In the genomic region with DNA sequence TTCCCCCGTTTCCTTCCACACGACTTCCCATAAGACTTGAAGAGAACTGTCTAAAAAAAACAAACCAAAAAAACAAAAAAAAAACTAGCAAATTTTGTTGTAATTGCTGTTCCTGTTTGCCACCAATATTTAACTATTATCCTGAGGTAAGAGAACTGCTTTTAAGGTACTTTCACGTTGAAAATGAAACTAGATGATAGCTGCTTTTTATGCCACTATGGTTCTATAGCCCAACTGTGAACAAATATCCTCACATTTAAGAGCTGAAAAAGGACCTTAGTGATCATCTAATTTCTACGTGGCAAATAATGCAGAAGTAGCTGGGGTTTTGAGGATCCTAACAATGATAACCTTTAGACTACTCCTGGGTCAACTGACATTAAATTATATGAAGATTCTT, we compare ENCODE assay signal across 18 cellular contexts.
A peak's percentile ranks its signal among the peaks of the same experiment; 100 is the strongest.
DNase-seq lines count a peak whose midpoint lies in the region; ATAC-seq and TF ChIP-seq lines count a peak whose summit lies in the region.
"Had no signal": no experiment of that assay in that cellular context is flagged by ENCODE, and none has a peak within 500 bp of the region (broad histone marks: within the 10 kb centered on the region; RNA-seq: fewer than 3 reads in every experiment).

No MANE protein-coding gene starts in this region.

- H3K4me3 ChIP-seq in CD4-positive, CD25-positive, alpha-beta regulatory T cell (ENCODE audit: low read depth, low read length), result no peak overlapping the region
- H3K4me3 ChIP-seq in GM06990 (replicated peaks; ENCODE audit: low read depth, low read length) (no peak overlapping the region; the same call in 1 of the 2 replicates), OCI-LY3 (ENCODE audit: low read length) (no peak overlapping the region)
- H3K4me3 ChIP-seq: ascending aorta, BLaER1 had no signal

- H3K9me3 ChIP-seq in CD4-positive, CD25-positive, alpha-beta regulatory T cell (ENCODE audit: control insufficient read depth in 2 of 2, low read length in 2 of 2), result no peaks in the 10 kb centered on the region
- H3K9me3 ChIP-seq in OCI-LY3 (ENCODE audit: insufficient read depth, low read length), result no peaks in the 10 kb centered on the region
- H3K9me3 ChIP-seq: ascending aorta had no signal

- H2AFZ ChIP-seq in OCI-LY3 (ENCODE audit: low read depth, low read length), result no peak overlapping the region

- H3K9ac ChIP-seq in OCI-LY3 (ENCODE audit: low read length), result no peak overlapping the region
- H3K9ac ChIP-seq: BLaER1 had no signal

- no peaks in the 10 kb centered on the region for H3K79me2 ChIP-seq in OCI-LY3 (ENCODE audit: low read length)

- peak in 1 of 3 donors; percentile 26 for DNase-seq in CD4-positive, CD25-positive, alpha-beta regulatory T cell
- DNase-seq in GM06990 (ENCODE audit: extremely low read depth, insufficient read length), result peak; percentile 13
- DNase-seq in memory B cell (ENCODE audit: low spot score in 2 of 2), result no peak
- no peak for DNase-seq in SIG-M5 treated with dmso at 0.1 percent for 504 hours (lab: John Stamatoyannopoulos, UW; ENCODE audit: unreplicated experiment)
- DNase-seq in middle frontal gyrus (ENCODE audit: extremely low spot score, low spot score), result no peak
- DNase-seq: activated T-cell treated with anti-CD3 and anti-CD28 coated beads, Interleukin-2, amount 50 U/mL, for 4 hours; DMS79 treated with DMSO at 0.1 percent for 48 hours; foreskin melanocyte; KBM-7; left cardiac atrium; NCI-H1048; NCI-H2107; NCI-H82; stimulated activated CD4-positive, alpha-beta T cell treated with anti-CD3 and anti-CD28 coated beads, Interleukin-4, amount 100 ng/mL, for 1 hour had no signal

- H3K36me3 Mint-ChIP-seq in CD4-positive, CD25-positive, alpha-beta regulatory T cell, result peaks cover 14% of the 10 kb centered on the region
- H3K36me3 Mint-ChIP-seq in memory B cell, result peaks cover 13% of the 10 kb centered on the region

- TF ChIP-seq CTCF in GM06990 (IDR thresholded peaks at IDR 0.05; ENCODE audit: insufficient read depth, low read length, poor library complexity, severe bottlenecking), result no peak
- no peak for TF ChIP-seq CTCF in OCI-LY3 (IDR thresholded peaks at IDR 0.05; ENCODE audit: low read depth, low read length)

- peaks cover 24 to 36% (median 30%) of the 10 kb centered on the region in 4 donors for H3K4me1 Mint-ChIP-seq in CD4-positive, CD25-positive, alpha-beta regulatory T cell
- H3K4me1 Mint-ChIP-seq in memory B cell, result peaks cover 8% of the 10 kb centered on the region

- peak overlapping the region; percentile 47 to 79 (median 66) for H3K27ac Mint-ChIP-seq in CD4-positive, CD25-positive, alpha-beta regulatory T cell
- H3K27ac Mint-ChIP-seq in memory B cell, result peak overlapping the region; percentile 62

- peaks cover 0 to 3% (median 0%) of the 10 kb centered on the region in 7 donors for H3K9me3 Mint-ChIP-seq in CD4-positive, CD25-positive, alpha-beta regulatory T cell
- no peaks in the 10 kb centered on the region for H3K9me3 Mint-ChIP-seq in memory B cell

- peak overlapping the region in 1 of 4 donors; percentile 55 for H3K4me3 Mint-ChIP-seq in CD4-positive, CD25-positive, alpha-beta regulatory T cell
- H3K4me3 Mint-ChIP-seq in memory B cell, result no peak overlapping the region
- H3K4me3 Mint-ChIP-seq: activated T-cell treated with anti-CD3 and anti-CD28 coated beads, Interleukin-2, amount 50 U/mL, for 4 hours had no signal

- H3K27me3 Mint-ChIP-seq in CD4-positive, CD25-positive, alpha-beta regulatory T cell, result no peaks in the 10 kb centered on the region
- H3K27me3 Mint-ChIP-seq in memory B cell, result no peaks in the 10 kb centered on the region

- H3K4me2 ChIP-seq in OCI-LY3 (ENCODE audit: low read length), result 0 out of 2 replicates have a peak overlapping the region, but pooled peaks have one; percentile 20
- H3K4me2 ChIP-seq: BLaER1 had no signal

- no peaks in the 10 kb centered on the region for H3K27me3 ChIP-seq in CD4-positive, CD25-positive, alpha-beta regulatory T cell (ENCODE audit: control insufficient read depth, insufficient read depth, low read length)
- H3K27me3 ChIP-seq in GM06990 (replicated peaks; ENCODE audit: control insufficient read depth, insufficient read depth, low read length) (no peaks in the 10 kb centered on the region), OCI-LY3 (ENCODE audit: low read depth, low read length) (no peaks in the 10 kb centered on the region)
- H3K27me3 ChIP-seq: ascending aorta, BLaER1 had no signal

- peak overlapping the region; percentile 9 for H3K27ac ChIP-seq in CD4-positive, CD25-positive, alpha-beta regulatory T cell (ENCODE audit: insufficient read depth, low read length, poor library complexity, severe bottlenecking)
- H3K27ac ChIP-seq in OCI-LY3 (ENCODE audit: low read length), result no peak overlapping the region
- H3K27ac ChIP-seq: ascending aorta, BLaER1 had no signal

- H3K36me3 ChIP-seq in CD4-positive, CD25-positive, alpha-beta regulatory T cell (ENCODE audit: control insufficient read depth, insufficient read depth, low read length), result no peaks in the 10 kb centered on the region
- H3K36me3 ChIP-seq in GM06990 (ENCODE audit: control insufficient read depth, insufficient read depth, low read length) (no peaks in the 10 kb centered on the region), OCI-LY3 (replicated peaks; ENCODE audit: low read depth, low read length) (no peaks in the 10 kb centered on the region)
- H3K36me3 ChIP-seq: ascending aorta, BLaER1 had no signal

- H4K20me1 ChIP-seq in OCI-LY3 (ENCODE audit: insufficient read depth, low read length), result no peaks in the 10 kb centered on the region
- H4K20me1 ChIP-seq: BLaER1 had no signal

- peaks cover 5% of the 10 kb centered on the region for H3K4me1 ChIP-seq in CD4-positive, CD25-positive, alpha-beta regulatory T cell (ENCODE audit: control insufficient read depth, insufficient read depth, low read length, poor library complexity, severe bottlenecking)
- H3K4me1 ChIP-seq in OCI-LY3 (ENCODE audit: low read length), result peaks cover 4% of the 10 kb centered on the region
- H3K4me1 ChIP-seq: ascending aorta had no signal

- no peak for ATAC-seq in CD4-positive, CD25-positive, alpha-beta regulatory T cell (ENCODE audit: low read depth in 2 of 2)
- ATAC-seq in memory B cell (ENCODE audit: low read depth), result no peak
- ATAC-seq in activated CD4-positive, CD25-positive, alpha-beta regulatory T cell treated with anti-CD3 and anti-CD28 coated beads, Interleukin-2, amount 50 U/mL, for 24 hours, result no peak
- ATAC-seq: activated T-cell treated with anti-CD3 and anti-CD28 coated beads, Interleukin-2, amount 50 U/mL, for 4 hours; left cardiac atrium had no signal
